Comparison of ENCODE assay signal across 8 cellular contexts in the genomic region with DNA sequence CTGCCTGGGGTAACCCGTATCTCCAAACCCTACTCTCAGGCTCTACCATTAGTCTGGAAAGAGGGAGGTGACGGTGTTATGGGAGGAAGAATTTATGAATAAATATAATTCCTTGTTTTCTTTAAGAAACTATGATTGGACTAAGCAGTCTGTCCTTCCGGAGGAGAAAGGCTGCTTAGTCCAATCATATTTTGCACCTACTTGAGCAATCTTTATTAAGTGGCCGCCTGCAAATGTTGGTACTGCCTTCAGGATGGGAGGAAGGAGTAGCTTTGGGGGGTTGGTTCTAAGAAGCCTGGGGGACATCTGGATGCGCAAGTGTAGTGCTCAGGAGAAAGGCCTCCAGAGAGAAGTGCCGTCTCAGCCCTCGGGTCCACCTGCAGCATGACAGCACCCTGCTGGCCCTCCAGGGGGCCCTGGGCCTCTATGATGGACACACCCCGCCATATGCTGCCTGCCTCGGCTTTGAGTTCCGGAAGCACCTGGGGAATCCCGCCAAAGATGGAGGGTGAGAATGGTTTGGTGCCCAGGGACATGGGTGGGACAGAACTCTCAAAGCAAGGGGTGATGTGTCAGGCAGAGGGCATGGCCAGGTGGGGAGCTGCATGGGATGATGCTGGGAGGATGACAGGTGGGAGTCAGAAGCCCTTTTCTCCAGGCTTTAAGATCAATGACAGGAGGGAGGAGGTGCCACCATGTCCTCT. TPM values are rescaled to one million over a fixed set of nuclear protein-coding genes. Genes with fewer than 3 reads are reported as not detected.
A peak's percentile ranks its signal among the peaks of the same experiment; 100 is the strongest.
DNase-seq lines count a peak whose midpoint lies in the region; ATAC-seq, FAIRE-seq and TF ChIP-seq lines count a peak whose summit lies in the region.

No MANE protein-coding gene starts in this region.

- POLR2A ChIA-PET in activated CD4-positive, alpha-beta memory T cell treated with anti-CD3 and anti-CD28 coated beads for 36 hours (lab: Charles Lee), result interaction anchor here (4.8 kb wide), 1 partner anchor 10 kb away, joined by 25 read pairs; no protein-coding TSS in a partner anchor

- H3K27ac Mint-ChIP-seq in activated CD4-positive, alpha-beta memory T cell treated with anti-CD3 and anti-CD28 coated beads for 36 hours, result peak overlapping the region; percentile 42

- no peak for FAIRE-seq in pancreas (lab: Jason Lieb, UNC)

- 17 to 24% methylated on average over 11 of the region's 11 CpGs for WGBS in pancreas, 2 donors

- peak overlapping the region; percentile 12 for H3K4me3 Mint-ChIP-seq in activated CD4-positive, alpha-beta memory T cell treated with anti-CD3 and anti-CD28 coated beads for 36 hours

- no peaks in the 10 kb centered on the region for H3K4me1 ChIP-seq in pancreas

- H3K9me3 Mint-ChIP-seq in activated CD4-positive, alpha-beta memory T cell treated with anti-CD3 and anti-CD28 coated beads for 36 hours, result no peaks in the 10 kb centered on the region

- TF ChIP-seq CTCF in pancreas (IDR thresholded peaks at IDR 0.05), result no peak

- H3K27me3 Mint-ChIP-seq in activated CD4-positive, alpha-beta memory T cell treated with anti-CD3 and anti-CD28 coated beads for 36 hours, result no peaks in the 10 kb centered on the region

- no peaks in the 10 kb centered on the region for H3K27me3 ChIP-seq in pancreas

- no peak for DNase-seq in activated CD4-positive, CD25-positive, alpha-beta regulatory T cell treated with anti-CD3 and anti-CD28 coated beads, Interleukin-2, amount 50 U/mL, for 72 hours
- peak; percentile 50 for DNase-seq in M059J (ENCODE audit: low read depth)
- peak; percentile 60 for DNase-seq in activated CD4-positive, alpha-beta memory T cell treated with anti-CD3 and anti-CD28 coated beads for 36 hours
- peak in 4 of 6 donors; percentile 39 to 69 (median 46) for DNase-seq in pancreas
- DNase-seq in DMS114 treated with DMSO at 0.1 percent for 48 hours (lab: John Stamatoyannopoulos, UW; ENCODE audit: unreplicated experiment), result no peak

- intact Hi-C loops in activated CD4-positive, alpha-beta memory T cell treated with anti-CD3 and anti-CD28 coated beads for 36 hours (cut with micrococcal nuclease), result no loop called here
- intact Hi-C loops in pancreas (cut with DNase I), result no loop called here

- peak; percentile 10 to 14 for ATAC-seq in activated CD4-positive, CD25-positive, alpha-beta regulatory T cell treated with anti-CD3 and anti-CD28 coated beads, Interleukin-2, amount 50 U/mL, for 24 hours
- ATAC-seq in pancreas (peak; percentile 46 to 83 (median 60)), HG03439 (IDR thresholded peaks at IDR 0.05; ENCODE audit: unreplicated experiment) (no peak), HG03521 (IDR thresholded peaks at IDR 0.05; ENCODE audit: unreplicated experiment) (no peak)

- H3K27ac ChIP-seq in pancreas, result no peak overlapping the region

- peaks cover 0 to 25% (median 16%) of the 10 kb centered on the region in 3 donors for H3K36me3 ChIP-seq in pancreas

- H3K4me1 Mint-ChIP-seq in activated CD4-positive, alpha-beta memory T cell treated with anti-CD3 and anti-CD28 coated beads for 36 hours (ENCODE audit: low read depth), result peaks cover 9% of the 10 kb centered on the region

- H3K9me3 ChIP-seq in pancreas, result no peaks in the 10 kb centered on the region

- no peak overlapping the region for H3K4me3 ChIP-seq in pancreas

- peaks cover 14% of the 10 kb centered on the region for H3K36me3 Mint-ChIP-seq in activated CD4-positive, alpha-beta memory T cell treated with anti-CD3 and anti-CD28 coated beads for 36 hours

- CTCF ChIA-PET in activated CD4-positive, alpha-beta memory T cell treated with anti-CD3 and anti-CD28 coated beads for 36 hours (lab: Charles Lee), result interaction anchor here (0.7 to 3.3 kb wide), 4 partner anchors 10 to 186 kb away, joined by 3 to 19 read pairs (median 4); no protein-coding TSS in a partner anchor

RNA-seq across cellular contexts. Expression of gene ACP4, which starts 4.0 kb away (rescaled TPM):
- total RNA-seq in M059J (2014; rRNA removed; shearing (Covaris generic)), result not detected in 2 replicates
- total RNA-seq in activated CD4-positive, alpha-beta memory T cell treated with anti-CD3 and anti-CD28 coated beads for 36 hours, result not detected
- total RNA-seq in pancreas, result not detected
- not detected for polyA plus RNA-seq in pancreas

RNA-seq across cellular contexts. Expression of gene GPR32, which starts 24.0 kb away (rescaled TPM):
- not detected in 2 replicates for total RNA-seq in M059J (2014; rRNA removed; shearing (Covaris generic))
- not detected for total RNA-seq in activated CD4-positive, alpha-beta memory T cell treated with anti-CD3 and anti-CD28 coated beads for 36 hours
- not detected for total RNA-seq in pancreas
- polyA plus RNA-seq in pancreas, result not detected

RNA-seq across cellular contexts. Expression of gene KLK1, which starts 29.4 kb away (rescaled TPM):
- not detected in 2 replicates for total RNA-seq in M059J (2014; rRNA removed; shearing (Covaris generic))
- total RNA-seq in activated CD4-positive, alpha-beta memory T cell treated with anti-CD3 and anti-CD28 coated beads for 36 hours, result under 1 TPM; 0.59 to 0.73 TPM
- 1,000 to 10,000 TPM in 3 of 6 donors, 100 to 1,000 TPM in 3; 607 to 1,981 (median 1,041) TPM for total RNA-seq in pancreas
- 100 to 1,000 TPM; 683 to 756 TPM for polyA plus RNA-seq in pancreas

RNA-seq across cellular contexts. Expression of gene KLK15, which starts 39.1 kb away (rescaled TPM):
- not detected in 2 replicates for total RNA-seq in M059J (2014; rRNA removed; shearing (Covaris generic))
- total RNA-seq in activated CD4-positive, alpha-beta memory T cell treated with anti-CD3 and anti-CD28 coated beads for 36 hours, result not detected
- not detected for total RNA-seq in pancreas
- under 1 TPM; 0.07 to 0.27 TPM for polyA plus RNA-seq in pancreas

Comparison
In these comparisons a context has a peak if more than half of its experiments do, and no peak if none do; other contexts are left out.
1. ATAC-seq: peak in activated CD4-positive, CD25-positive, alpha-beta regulatory T cell treated with anti-CD3 and anti-CD28 coated beads, Interleukin-2, amount 50 U/mL, for 24 hours (2 of 2) and pancreas (4 of 4); none in HG03439 (single experiment) and HG03521 (single experiment).
2. DNase-seq: peak in M059J (single experiment), activated CD4-positive, alpha-beta memory T cell treated with anti-CD3 and anti-CD28 coated beads for 36 hours (single experiment) and pancreas (4 of 6); none in activated CD4-positive, CD25-positive, alpha-beta regulatory T cell treated with anti-CD3 and anti-CD28 coated beads, Interleukin-2, amount 50 U/mL, for 72 hours (single experiment) and DMS114 treated with DMSO at 0.1 percent for 48 hours (single experiment).
3. RNA of gene KLK1, which starts 29.4 kb away (total RNA-seq): 607 to 1,981 TPM in pancreas; 0.59 to 0.73 TPM in activated CD4-positive, alpha-beta memory T cell treated with anti-CD3 and anti-CD28 coated beads for 36 hours and not detected in M059J; every median in the first group is over 100 times any median in the second.